13 cellular contexts compared by ENCODE assay signal in the genomic region with DNA sequence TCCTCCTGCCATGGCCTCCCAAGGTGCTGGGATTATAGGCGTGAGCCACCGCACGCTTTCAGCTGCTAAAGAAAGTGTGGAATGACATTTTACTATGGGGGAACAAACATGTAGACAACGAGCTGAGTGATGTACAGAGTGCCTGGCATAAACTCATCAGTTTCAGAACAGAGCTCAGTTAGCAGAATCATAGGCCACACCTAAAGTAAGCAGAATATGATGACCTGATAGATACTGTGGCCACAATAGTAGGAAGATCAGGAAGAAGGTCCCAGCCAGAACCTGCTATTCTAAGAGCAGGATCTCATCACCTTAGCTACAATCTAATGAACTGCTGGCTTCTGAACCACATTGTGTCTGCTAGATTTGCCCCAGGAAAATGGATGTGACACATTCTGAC.
"Had no signal": no experiment of that assay in that cellular context is flagged by ENCODE, and none has a peak within 500 bp of the region (broad histone marks: within the 10 kb centered on the region; RNA-seq: fewer than 3 reads in every experiment).

No MANE protein-coding gene starts in this region.

- H3K4me3 Mint-ChIP-seq: neural crest cell; stimulated activated naive CD8-positive, alpha-beta T cell treated with anti-CD3 and anti-CD28 coated beads, Interleukin-15, Interleukin-2, amounts not matched to agents 100 ng/mL and 50 ng/mL, for 24 hours had no signal

- H3K27ac ChIP-seq: gastroesophageal sphincter, heart right ventricle, lower lobe of right lung, SJCRH30, upper lobe of left lung had no signal

- H3K4me1 Mint-ChIP-seq: neural crest cell had no signal

- H3K9me3 ChIP-seq: gastroesophageal sphincter, heart right ventricle, lower lobe of right lung, SJCRH30, upper lobe of left lung had no signal

- DNase-seq: activated gamma-delta T cell treated with Interleukin-2 at 50 U/mL for 16 hours; activated T-cell treated with anti-CD3 and anti-CD28 coated beads, Interleukin-2, amount 50 U/mL, for 1 hour; erythroblast; heart right ventricle; lower lobe of right lung; SJCRH30; T-helper 9 cell; upper lobe of left lung had no signal

- H3K27me3 Mint-ChIP-seq: stimulated activated naive CD8-positive, alpha-beta T cell treated with anti-CD3 and anti-CD28 coated beads, Interleukin-15, Interleukin-2, amounts not matched to agents 100 ng/mL and 50 ng/mL, for 24 hours had no signal

- H3K36me3 ChIP-seq: gastroesophageal sphincter, heart right ventricle, lower lobe of right lung, SJCRH30, upper lobe of left lung had no signal

- ATAC-seq: activated CD4-positive, CD25-positive, alpha-beta regulatory T cell treated with anti-CD3 and anti-CD28 coated beads, Interleukin-2, amount 50 U/mL, for 24 hours; gastroesophageal sphincter; heart right ventricle; lower lobe of right lung; sciatic nerve had no signal

- H3K4me1 ChIP-seq: gastroesophageal sphincter, lower lobe of right lung had no signal

- H3K27me3 ChIP-seq: gastroesophageal sphincter, heart right ventricle, SJCRH30, upper lobe of left lung had no signal

- H3K4me3 ChIP-seq: gastroesophageal sphincter, heart right ventricle, lower lobe of right lung, SJCRH30, upper lobe of left lung had no signal
